ENCODE assay signal across 1 cellular context in genomic region chr6:21309791-21310190, GRCh38.
TF ChIP-seq lines count a peak whose summit lies in the region.

No MANE protein-coding gene starts in this region.

TF ChIP-seq in IMR-90, 13 proteins besides CTCF, POLR2A, EP300 and RAD21 (continued from another document):
- no peak for TF ChIP-seq RFX5 (IDR thresholded peaks at IDR 0.05; ENCODE audit: low read depth, low read length)
- TF ChIP-seq CEBPB (IDR thresholded peaks at IDR 0.05; ENCODE audit: low read depth, low read length) = no peak
- TF ChIP-seq CHD1 (IDR thresholded peaks at IDR 0.05; ENCODE audit: low read depth, low read length) = no peak
- no peak for TF ChIP-seq BHLHE40 (IDR thresholded peaks at IDR 0.05; ENCODE audit: low read depth, low read length)
- TF ChIP-seq RCOR1 (IDR thresholded peaks at IDR 0.05; ENCODE audit: insufficient replicate concordance, low read length) = no peak
TF ChIP-seq in IMR-90: peak in this region for 0.
